In the genomic region with DNA sequence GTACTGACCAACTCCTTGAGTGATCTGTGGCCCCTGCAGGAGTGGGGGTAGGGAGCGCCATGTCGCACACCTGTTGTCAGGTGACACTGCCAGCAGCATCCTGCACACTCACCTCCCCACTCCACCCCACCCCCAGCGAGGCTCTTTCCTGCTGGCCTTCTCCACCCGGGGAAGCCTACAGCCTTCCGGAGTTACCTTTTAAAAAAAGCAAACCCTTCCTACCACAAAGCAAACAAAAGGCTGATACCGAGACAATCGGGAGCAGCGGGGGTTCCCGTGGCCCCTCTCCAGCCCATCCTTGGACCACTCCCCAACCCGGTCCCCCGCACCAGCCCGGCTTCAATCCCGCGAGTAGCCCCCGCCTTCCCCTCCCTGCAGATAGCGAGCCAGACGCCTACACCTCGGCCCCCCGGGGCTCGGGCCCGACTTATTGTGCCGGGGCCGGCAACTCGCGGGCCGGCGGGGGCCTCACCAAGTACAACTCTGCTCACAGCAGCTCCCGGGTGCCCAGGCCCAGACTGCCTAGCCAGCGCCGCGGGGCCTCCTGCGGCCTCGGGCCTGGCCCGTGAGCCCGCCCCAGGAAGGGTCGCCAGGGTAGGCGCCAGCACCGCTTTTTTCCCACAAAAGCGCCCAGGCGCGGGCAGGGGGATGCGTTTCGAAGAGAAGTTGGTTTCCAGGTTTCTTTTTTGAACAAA, we compare ENCODE assay signal across 8 cellular contexts. TPM values are rescaled to one million over a fixed set of nuclear protein-coding genes. Genes with fewer than 3 reads are reported as not detected.
DNase-seq lines count a peak whose midpoint lies in the region; ATAC-seq and TF ChIP-seq lines count a peak whose summit lies in the region.

No MANE protein-coding gene starts in this region.

- H4K20me1 ChIP-seq in IMR-90 (ENCODE audit: insufficient read depth, low read length): peaks cover 49% of the 10 kb centered on the region

- no peak overlapping the region for H4K91ac ChIP-seq in IMR-90 (ENCODE audit: insufficient read depth, low read depth, low read length)

- DNase-seq in CD8-positive, alpha-beta memory T cell: peak in 3 of 5 donors; percentile 27 to 64 (median 32)
- DNase-seq in GM20000 (ENCODE audit: low spot score): peak; percentile 62
- DNase-seq in IMR-90: no peak
- peak in 4 of 5 experiments; percentile 5 to 70 (median 21) for DNase-seq in T-helper 2 cell
- DNase-seq in central memory CD8-positive, alpha-beta T cell (ENCODE audit: low spot score in 2 of 2): no peak
- no peak for DNase-seq in lung (ENCODE audit: low spot score)
- peak; percentile 18 to 69 for DNase-seq in stimulated activated effector memory CD8-positive, alpha-beta T cell treated with anti-CD3 and anti-CD28 coated beads, Interleukin-12 subunit alpha, Interleukin-12 subunit beta, amount 100 ng/mL, for 72 hours (ENCODE audit: low spot score in 2 of 2)
- no peak for DNase-seq in NCI-H1436 treated with DMSO at 0.1 percent for 48 hours (lab: John Stamatoyannopoulos, UW)

- H2BK15ac ChIP-seq in IMR-90 (ENCODE audit: low read depth, low read length): no peak overlapping the region

- peak overlapping the region; percentile 36 for H2BK5ac ChIP-seq in IMR-90 (ENCODE audit: low read depth, low read length, poor library complexity, severe bottlenecking)

- peak; percentile 42 for ATAC-seq in IMR-90 (ENCODE audit: low read depth)
- peak; percentile 29 for ATAC-seq in central memory CD8-positive, alpha-beta T cell (replicated peaks; ENCODE audit: extremely low read depth, poor library complexity, severe bottlenecking)
- no peak for ATAC-seq in lung (ENCODE audit: insufficient read depth, low FRiP score)
- ATAC-seq in stimulated activated effector memory CD8-positive, alpha-beta T cell treated with anti-CD3 and anti-CD28 coated beads, Interleukin-12 subunit alpha, Interleukin-12 subunit beta, amount 100 ng/mL, for 72 hours: peak; percentile 64

- H3K4me1 Mint-ChIP-seq in CD8-positive, alpha-beta memory T cell: peaks cover 48 to 59% (median 54%) of the 10 kb centered on the region in 3 donors
- H3K4me1 Mint-ChIP-seq in central memory CD8-positive, alpha-beta T cell: peaks cover 43% of the 10 kb centered on the region
- peaks cover 52% of the 10 kb centered on the region for H3K4me1 Mint-ChIP-seq in stimulated activated effector memory CD8-positive, alpha-beta T cell treated with anti-CD3 and anti-CD28 coated beads, Interleukin-12 subunit alpha, Interleukin-12 subunit beta, amount 100 ng/mL, for 72 hours

- peak overlapping the region; percentile 79 for H3K23ac ChIP-seq in IMR-90 (ENCODE audit: low read depth, low read length)

- peak overlapping the region; percentile 81 for H3K27ac ChIP-seq in CD8-positive, alpha-beta memory T cell (ENCODE audit: low read depth, low read length)
- peak overlapping the region; percentile 81 for H3K27ac ChIP-seq in IMR-90 (ENCODE audit: insufficient read depth, low read length)
- H3K27ac ChIP-seq in lung (ENCODE audit: low read depth in 1 of 2, low read length in 1 of 2): peak overlapping the region; percentile 87 to 93

- no peaks in the 10 kb centered on the region for H3K36me3 ChIP-seq in CD8-positive, alpha-beta memory T cell (ENCODE audit: insufficient read depth, low read length)
- H3K36me3 ChIP-seq in IMR-90 (ENCODE audit: control insufficient read depth, insufficient read depth, low read length) (no peaks in the 10 kb centered on the region), lung (ENCODE audit: control insufficient read depth in 2 of 2, insufficient read depth in 2 of 2, low read length in 2 of 2) (no peaks in the 10 kb centered on the region)

- H3K18ac ChIP-seq in IMR-90 (ENCODE audit: low read depth, low read length): no peak overlapping the region

- intact Hi-C loops in IMR-90 (cut with micrococcal nuclease): no loop called here

- H2AFZ ChIP-seq in IMR-90 (replicated peaks; ENCODE audit: low read length, poor library complexity): peak overlapping the region; percentile 98

- H3K9me1 ChIP-seq in IMR-90 (ENCODE audit: insufficient read depth, low read length): peaks cover 29% of the 10 kb centered on the region

- H4K5ac ChIP-seq in IMR-90 (ENCODE audit: low read depth, low read length): no peak overlapping the region

- peak overlapping the region; percentile 45; the same call in 1 of the 2 replicates for H3K56ac ChIP-seq in IMR-90 (ENCODE audit: extremely low read depth, insufficient read depth, low read length)

- H3K27me3 ChIP-seq in CD8-positive, alpha-beta memory T cell (ENCODE audit: insufficient read depth, low read length, poor library complexity, severe bottlenecking): no peaks in the 10 kb centered on the region
- H3K27me3 ChIP-seq in IMR-90 (ENCODE audit: control insufficient read depth, insufficient read depth, low read length): no peaks in the 10 kb centered on the region
- no peaks in the 10 kb centered on the region for H3K27me3 ChIP-seq in lung (ENCODE audit: control insufficient read depth, insufficient read depth)

- peak overlapping the region; percentile 28; the same call in 1 of the 2 replicates for H2BK20ac ChIP-seq in IMR-90 (ENCODE audit: low read depth, low read length)

- peaks cover 0 to under 1% of the 10 kb centered on the region in 2 donors for H3K27me3 Mint-ChIP-seq in CD8-positive, alpha-beta memory T cell
- H3K27me3 Mint-ChIP-seq in central memory CD8-positive, alpha-beta T cell: no peaks in the 10 kb centered on the region

- H3K79me1 ChIP-seq in IMR-90 (ENCODE audit: low read depth in 1 of 2, low read length in 2 of 2): peaks cover 15 to 56% of the 10 kb centered on the region in 2 experiments

- H2BK120ac ChIP-seq in IMR-90 (ENCODE audit: low read depth, low read length): no peak overlapping the region

- POLR2A ChIA-PET in CD8-positive, alpha-beta memory T cell (lab: Charles Lee): no interaction called here
- POLR2A ChIA-PET in IMR-90 (lab: Charles Lee; ENCODE audit: unreplicated experiment): no interaction called here

- peak overlapping the region in 1 of 2 experiments; percentile 52; a peak in 1 of 4 replicates for H4K8ac ChIP-seq in IMR-90 (ENCODE audit: low read depth in 2 of 2, low read length in 2 of 2)

- TF ChIP-seq RAD21 in IMR-90 (IDR thresholded peaks at IDR 0.05; ENCODE audit: low read length): no peak

- peak overlapping the region; percentile 62 for H3K14ac ChIP-seq in IMR-90 (replicated peaks; ENCODE audit: low read depth, low read length)

- in situ Hi-C loops in IMR-90 (cut with MboI; ENCODE audit: low sequenced_read_pairs): no loop called here

- H3K4ac ChIP-seq in IMR-90 (ENCODE audit: low read depth, low read length): peak overlapping the region; percentile 71

- no peaks in the 10 kb centered on the region for H3K9me3 ChIP-seq in CD8-positive, alpha-beta memory T cell (ENCODE audit: low read length)
- H3K9me3 ChIP-seq in IMR-90 (ENCODE audit: control insufficient read depth, insufficient read depth, low read length) (no peaks in the 10 kb centered on the region), lung (ENCODE audit: control insufficient read depth in 2 of 2, insufficient read depth in 1 of 2, low read length in 1 of 2) (no peaks in the 10 kb centered on the region)

- CTCF ChIA-PET in CD8-positive, alpha-beta memory T cell (lab: Charles Lee): interaction anchor here (1.7 kb wide), 1 partner anchor 27 kb away, joined by 5 read pairs; no protein-coding TSS in a partner anchor
- CTCF ChIA-PET in IMR-90 (lab: Yijun Ruan, JAX): no interaction called here

- peak overlapping the region; percentile 83 to 95 (median 88) for H3K4me3 Mint-ChIP-seq in CD8-positive, alpha-beta memory T cell
- H3K4me3 Mint-ChIP-seq in central memory CD8-positive, alpha-beta T cell: peak overlapping the region; percentile 84
- peak overlapping the region; percentile 81 for H3K4me3 Mint-ChIP-seq in stimulated activated effector memory CD8-positive, alpha-beta T cell treated with anti-CD3 and anti-CD28 coated beads, Interleukin-12 subunit alpha, Interleukin-12 subunit beta, amount 100 ng/mL, for 72 hours

- H2AK9ac ChIP-seq in IMR-90 (replicated peaks; ENCODE audit: low read depth, low read length, poor library complexity): peak overlapping the region; percentile 85

- peak overlapping the region; percentile 60 for H3K4me3 ChIP-seq in CD8-positive, alpha-beta memory T cell (ENCODE audit: low read length)
- H3K4me3 ChIP-seq in IMR-90 (ENCODE audit: insufficient read depth, low read depth, low read length) (peak overlapping the region; percentile 66), lung (peak overlapping the region; percentile 95)

- H3K4me1 ChIP-seq in CD8-positive, alpha-beta memory T cell (ENCODE audit: insufficient read depth, low read length): peaks cover 47% of the 10 kb centered on the region
- H3K4me1 ChIP-seq in IMR-90 (ENCODE audit: control insufficient read depth, insufficient read depth, low read length): peaks cover 19% of the 10 kb centered on the region
- H3K4me1 ChIP-seq in lung (ENCODE audit: control insufficient read depth in 2 of 2, insufficient read depth in 2 of 2, low read length in 2 of 2): peaks cover 23 to 30% of the 10 kb centered on the region in 2 donors

- H3K9me3 Mint-ChIP-seq in CD8-positive, alpha-beta memory T cell: no peaks in the 10 kb centered on the region
- H3K9me3 Mint-ChIP-seq in central memory CD8-positive, alpha-beta T cell: no peaks in the 10 kb centered on the region
- H3K9me3 Mint-ChIP-seq in stimulated activated effector memory CD8-positive, alpha-beta T cell treated with anti-CD3 and anti-CD28 coated beads, Interleukin-12 subunit alpha, Interleukin-12 subunit beta, amount 100 ng/mL, for 72 hours: no peaks in the 10 kb centered on the region

- peak overlapping the region; percentile 86 for H3K9ac ChIP-seq in IMR-90 (ENCODE audit: low read depth, low read length)

- no TSS peak for BruUV-seq in IMR-90 (replicated peaks; lab: Mats Ljungman, UMichigan)

- H3K36me3 Mint-ChIP-seq in CD8-positive, alpha-beta memory T cell: peaks cover 0 to 11% (median 0%) of the 10 kb centered on the region in 3 donors
- peaks cover 4% of the 10 kb centered on the region for H3K36me3 Mint-ChIP-seq in central memory CD8-positive, alpha-beta T cell (ENCODE audit: insufficient read depth)
- peaks cover 3% of the 10 kb centered on the region for H3K36me3 Mint-ChIP-seq in stimulated activated effector memory CD8-positive, alpha-beta T cell treated with anti-CD3 and anti-CD28 coated beads, Interleukin-12 subunit alpha, Interleukin-12 subunit beta, amount 100 ng/mL, for 72 hours

- TF ChIP-seq CTCF in GM20000 (IDR thresholded peaks at IDR 0.05; ENCODE audit: extremely low read depth, missing control alignments) (no peak), IMR-90 (conservative IDR thresholded peaks at IDR 0.05; ENCODE audit: low read depth, low read length) (no peak), lung (IDR thresholded peaks at IDR 0.05; ENCODE audit: control extremely low read depth, extremely low read depth) (no peak)

- peak overlapping the region in 7 of 8 donors; percentile 60 to 91 (median 84) for H3K27ac Mint-ChIP-seq in CD8-positive, alpha-beta memory T cell
- peak overlapping the region; percentile 77 for H3K27ac Mint-ChIP-seq in central memory CD8-positive, alpha-beta T cell (ENCODE audit: low read depth)
- peak overlapping the region; percentile 91 for H3K27ac Mint-ChIP-seq in stimulated activated effector memory CD8-positive, alpha-beta T cell treated with anti-CD3 and anti-CD28 coated beads, Interleukin-12 subunit alpha, Interleukin-12 subunit beta, amount 100 ng/mL, for 72 hours

- no peak for TF ChIP-seq POLR2A in IMR-90 (IDR thresholded peaks at IDR 0.05; ENCODE audit: low read depth, low read length)

- H2AK5ac ChIP-seq in IMR-90 (ENCODE audit: low read depth, low read length): peak overlapping the region; percentile 82

- dilution Hi-C loops in IMR-90 (cut with HindIII; ENCODE audit: low sequenced_read_pairs, unreplicated experiment): no loop called here

- H3K4me2 ChIP-seq in IMR-90 (ENCODE audit: low read depth, low read length): peak overlapping the region; percentile 99

- WGBS in IMR-90 (ENCODE audit: extremely low coverage in 2 of 2, insufficient read length in 1 of 2), 2 experiments: 0% methylated on average over 18 of the region's 43 CpGs; no CpG with 5 or more reads in 1 of the 2 experiments
- 0 to 1% methylated on average over 40 to 43 of the region's 43 CpGs for WGBS in lung, 2 donors

RNA-seq across cellular contexts. Expression of gene MACROH2A1, which starts 0.7 kb away (rescaled TPM):
- total RNA-seq in CD8-positive, alpha-beta memory T cell: 100 to 1,000 TPM; 199 to 202 TPM
- polyA plus RNA-seq in CD8-positive, alpha-beta memory T cell: 112 TPM
- total RNA-seq in IMR-90 (2012; rRNA removed) (126 and 141 TPM in 2 replicates), lung (100 to 1,000 TPM; 210 to 286 TPM)
- polyA plus RNA-seq in IMR-90 (2012; rRNA removed) (122 and 132 TPM in 2 replicates), lung (100 to 1,000 TPM; 149 to 334 TPM)
- 111 and 126 TPM in 2 replicates for polyA plus RNA-seq in IMR-90 (2012; cell fraction: cytosol; rRNA removed)
- 211 and 389 TPM in 2 replicates for polyA plus RNA-seq in IMR-90 (2012; cell fraction: nucleus; rRNA removed; ENCODE audit: low replicate concordance)

RNA-seq across cellular contexts. Expression of gene DCANP1, which starts 48.8 kb away (rescaled TPM):
- not detected for total RNA-seq in CD8-positive, alpha-beta memory T cell
- not detected for polyA plus RNA-seq in CD8-positive, alpha-beta memory T cell
- total RNA-seq in IMR-90 (2012; rRNA removed): not detected in 2 replicates
- not detected in 2 replicates for polyA plus RNA-seq in IMR-90 (2012; rRNA removed)
- not detected in 2 replicates for polyA plus RNA-seq in IMR-90 (2012; cell fraction: cytosol; rRNA removed)
- polyA plus RNA-seq in IMR-90 (2012; cell fraction: nucleus; rRNA removed; ENCODE audit: low replicate concordance): not detected in 2 replicates
- total RNA-seq in lung: under 1 TPM; 0.09 to 0.43 TPM
- polyA plus RNA-seq in lung: under 1 TPM; 0.14 to 0.51 TPM

RNA-seq across cellular contexts. Expression of gene TIFAB, which starts 53.8 kb away (rescaled TPM):
- total RNA-seq in CD8-positive, alpha-beta memory T cell: not detected
- polyA plus RNA-seq in CD8-positive, alpha-beta memory T cell: not detected
- total RNA-seq in IMR-90 (2012; rRNA removed) (not detected in 2 replicates), lung (under 1 TPM; 0.15 to 0.88 TPM)
- polyA plus RNA-seq in IMR-90 (2012; rRNA removed) (not detected in 2 replicates), lung (under 1 TPM; 0.31 to 0.39 TPM)
- polyA plus RNA-seq in IMR-90 (2012; cell fraction: cytosol; rRNA removed): not detected in 2 replicates
- not detected in 2 replicates for polyA plus RNA-seq in IMR-90 (2012; cell fraction: nucleus; rRNA removed; ENCODE audit: low replicate concordance)

Comparison
In these comparisons a context has a peak if more than half of its experiments do, and no peak if none do; other contexts are left out.
1. DNase-seq: peak in CD8-positive, alpha-beta memory T cell (3 of 5), GM20000 (single experiment), T-helper 2 cell (4 of 5) and stimulated activated effector memory CD8-positive, alpha-beta T cell treated with anti-CD3 and anti-CD28 coated beads, Interleukin-12 subunit alpha, Interleukin-12 subunit beta, amount 100 ng/mL, for 72 hours (2 of 2); none in IMR-90 (single experiment), central memory CD8-positive, alpha-beta T cell (0 of 2), lung (single experiment) and NCI-H1436 treated with DMSO at 0.1 percent for 48 hours (single experiment).
2. Peak in every context shown above with its lines, with median percentiles within 50 percentile points of each other: H3K27ac ChIP-seq, H3K4me3 ChIP-seq, H3K27ac Mint-ChIP-seq and H3K4me3 Mint-ChIP-seq.